11 cellular contexts compared by ENCODE assay signal in genomic region chr19:15108145-15108844, GRCh38. TPM values are rescaled to one million over a fixed set of nuclear protein-coding genes. Genes with fewer than 3 reads are reported as not detected.
DNase-seq lines count a peak whose midpoint lies in the region; ATAC-seq and TF ChIP-seq lines count a peak whose summit lies in the region.
"Had no signal": no experiment of that assay in that cellular context is flagged by ENCODE, and none has a peak within 500 bp of the region (broad histone marks: within the 10 kb centered on the region; RNA-seq: fewer than 3 reads in every experiment).

No MANE protein-coding gene starts in this region.

- intact Hi-C loops in dorsolateral prefrontal cortex (cut with DNase I): no loop called here
- intact Hi-C loops in lower lobe of right lung (cut with DNase I): no loop called here
- intact Hi-C loops in transverse colon (cut with DNase I; ENCODE audit: low total_unique reads): no loop called here

- H3K9me3 ChIP-seq in lower lobe of right lung: peaks cover 5% of the 10 kb centered on the region
- peaks cover 0 to 4% of the 10 kb centered on the region in 2 donors for H3K9me3 ChIP-seq in transverse colon
- peaks cover 10% of the 10 kb centered on the region for H3K9me3 ChIP-seq in WERI-Rb-1 (ENCODE audit: severe bottlenecking)

- peak overlapping the region; percentile 40 for H3K4me3 Mint-ChIP-seq in T-helper 2 cell treated with Interferon-gamma antibody and Interleukin-4, amounts not matched to agents 5 μg/mL and 100 μg/mL, for 36 hours
- H3K4me3 Mint-ChIP-seq: memory B cell had no signal

- in situ Hi-C loops in transverse colon (cut with MboI; ENCODE audit: low pct_ligation_motif_present in 1 of 4, low pct_unique_long_range_greater_than_20kb in 1 of 4, low sequenced_read_pairs in 3 of 4): no loop called here

- H3K27ac Mint-ChIP-seq in T-helper 2 cell treated with Interferon-gamma antibody and Interleukin-4, amounts not matched to agents 5 μg/mL and 100 μg/mL, for 36 hours: no peak overlapping the region
- H3K27ac Mint-ChIP-seq: memory B cell had no signal

- peak; percentile 7 to 34 for ATAC-seq in lower lobe of right lung
- ATAC-seq in HG03565 (IDR thresholded peaks at IDR 0.05; ENCODE audit: unreplicated experiment): no peak

- TF ChIP-seq EP300 in transverse colon (IDR thresholded peaks at IDR 0.05; ENCODE audit: low read depth): no peak

- TF ChIP-seq POLR2A in transverse colon (IDR thresholded peaks at IDR 0.05): no peak

- H3K4me1 ChIP-seq in lower lobe of right lung: peaks cover 17% of the 10 kb centered on the region
- peaks cover 0 to 23% (median 0%) of the 10 kb centered on the region in 4 donors for H3K4me1 ChIP-seq in transverse colon

- H3K9me3 Mint-ChIP-seq in T-helper 2 cell treated with Interferon-gamma antibody and Interleukin-4, amounts not matched to agents 5 μg/mL and 100 μg/mL, for 36 hours: peaks cover 18% of the 10 kb centered on the region

- H3K36me3 Mint-ChIP-seq in T-helper 2 cell treated with Interferon-gamma antibody and Interleukin-4, amounts not matched to agents 5 μg/mL and 100 μg/mL, for 36 hours (ENCODE audit: low read depth): no peaks in the 10 kb centered on the region

- peaks cover 8% of the 10 kb centered on the region for H3K4me1 Mint-ChIP-seq in T-helper 2 cell treated with Interferon-gamma antibody and Interleukin-4, amounts not matched to agents 5 μg/mL and 100 μg/mL, for 36 hours (ENCODE audit: low read depth)

- peaks cover 0 to 16% (median 0%) of the 10 kb centered on the region in 45 donors for H3K27me3 ChIP-seq in dorsolateral prefrontal cortex
- H3K27me3 ChIP-seq in lower lobe of right lung (ENCODE audit: low read depth): peaks cover 6% of the 10 kb centered on the region
- H3K27me3 ChIP-seq in transverse colon: peaks cover 30% of the 10 kb centered on the region
- peaks cover 50% of the 10 kb centered on the region for H3K27me3 ChIP-seq in WERI-Rb-1 (ENCODE audit: insufficient read depth, low read depth, severe bottlenecking)

- peaks cover 18% of the 10 kb centered on the region for H3K27me3 Mint-ChIP-seq in T-helper 2 cell treated with Interferon-gamma antibody and Interleukin-4, amounts not matched to agents 5 μg/mL and 100 μg/mL, for 36 hours (ENCODE audit: low read depth)

- H3K27ac ChIP-seq in dorsolateral prefrontal cortex (peak overlapping the region in 37 of 59 donors; percentile 12 to 86 (median 60)), lower lobe of right lung (peak overlapping the region; percentile 86), transverse colon (peak overlapping the region; percentile 88 to 98 (median 93)), WERI-Rb-1 (no peak overlapping the region)
- H3K27ac ChIP-seq: 22Rv1, KMS-11 had no signal

- no peak for TF ChIP-seq CTCF in dorsolateral prefrontal cortex (IDR thresholded peaks at IDR 0.05 in 54 of 56, conservative IDR thresholded peaks at IDR 0.05 in 2 of 56; ENCODE audit: low read depth in 1 of 56, partially characterized antibody in 56 of 56)
- no peak for TF ChIP-seq CTCF in lower lobe of right lung (IDR thresholded peaks at IDR 0.05)
- no peak for TF ChIP-seq CTCF in transverse colon (IDR thresholded peaks at IDR 0.05)
- TF ChIP-seq CTCF in WERI-Rb-1 (IDR thresholded peaks at IDR 0.05; ENCODE audit: low read depth, low read length): no peak

- WGBS in transverse colon (ENCODE audit: low coverage in 1 of 2), 2 donors: 7 to 27% methylated on average over 3 to 10 of the region's 10 CpGs

- no peak for DNase-seq in T-helper 2 cell treated with Interferon-gamma antibody and Interleukin-4, amounts not matched to agents 5 μg/mL and 100 μg/mL, for 36 hours (ENCODE audit: low spot score)
- DNase-seq in T-helper 2 cell: no peak
- DNase-seq in dorsolateral prefrontal cortex: no peak
- DNase-seq in lower lobe of right lung: no peak
- DNase-seq in transverse colon: no peak
- DNase-seq in WERI-Rb-1: no peak
- no peak for DNase-seq in HPDE6-E6E7 (ENCODE audit: extremely low spot score)

- H3K36me3 ChIP-seq in lower lobe of right lung: peaks cover 40% of the 10 kb centered on the region
- no peaks in the 10 kb centered on the region for H3K36me3 ChIP-seq in transverse colon
- H3K36me3 ChIP-seq in WERI-Rb-1: no peaks in the 10 kb centered on the region

- H3K4me3 ChIP-seq in dorsolateral prefrontal cortex (peak overlapping the region in 57 of 59 donors; percentile 21 to 76 (median 62)), lower lobe of right lung (peak overlapping the region; percentile 67), transverse colon (peak overlapping the region; percentile 59 to 82 (median 78)), WERI-Rb-1 (ENCODE audit: low read depth, low read length) (no peak overlapping the region)

RNA-seq across cellular contexts. Expression of gene SYDE1, which starts 1.1 kb away (rescaled TPM):
- total RNA-seq in dorsolateral prefrontal cortex (10 to 100 TPM in 20 of 120 experiments, 1 to 10 TPM in 100; 3.5 to 31.7 (median 6.9) TPM), lower lobe of right lung (20.8 TPM), transverse colon (10 to 100 TPM in 3 of 4 donors, 1 to 10 TPM in 1; 6.7 to 20.9 (median 12.3) TPM)

RNA-seq across cellular contexts. Expression of gene OR1I1, which starts 26.3 kb away (rescaled TPM):
- not detected for total RNA-seq in dorsolateral prefrontal cortex
- total RNA-seq in lower lobe of right lung: not detected
- not detected for total RNA-seq in transverse colon

RNA-seq across cellular contexts. Expression of gene CASP14, which starts 59.0 kb away (rescaled TPM):
- total RNA-seq in dorsolateral prefrontal cortex (not detected), lower lobe of right lung (not detected), transverse colon (not detected)
